ENCODE assay signal across 30 cellular contexts in genomic region chr15:29456964-29457363, GRCh38.
"Had no signal": no experiment of that assay in that cellular context is flagged by ENCODE, and none has a peak within 500 bp of the region (broad histone marks: within the 10 kb centered on the region; RNA-seq: fewer than 3 reads in every experiment).

No MANE protein-coding gene starts in this region.

- H3K4me3 ChIP-seq: adrenal gland, ascending aorta, cardiac muscle cell had no signal

- H3K27me3 ChIP-seq: adrenal gland, ascending aorta, cardiac muscle cell had no signal

- ATAC-seq: activated CD8-positive, alpha-beta T cell treated with anti-CD3 and anti-CD28 coated beads for 36 hours; activated naive CD4-positive, alpha-beta T cell treated with anti-CD3 and anti-CD28 coated beads, Interleukin-2, amount 50 U/mL, for 72 hours; activated T-cell treated with anti-CD3 and anti-CD28 coated beads, Interleukin-2, amount 50 U/mL, for 4 hours; activated T-cell treated with anti-CD3 and anti-CD28 coated beads, Interleukin-2, amount 50 U/mL, for 72 hours; activated T-helper 17 cell treated with anti-CD3 and anti-CD28 coated beads, Interleukin-2, amount 50 U/mL, for 72 hours had no signal

- DNase-seq: activated B cell treated with CpG ODN at 0.5 μM for 24 hours; activated CD4-positive, alpha-beta memory T cell treated with anti-CD3 and anti-CD28 coated beads for 36 hours; activated CD4-positive, alpha-beta T cell treated with anti-CD3 and anti-CD28 coated beads for 4 hours; activated CD4-positive, alpha-beta T cell treated with anti-CD3 and anti-CD28 coated beads, Interleukin-2, amount 10 ng/mL, durations not matched to agents 24 days and 14 days; activated CD4-positive, alpha-beta T cell treated with anti-CD3 and anti-CD28 coated beads, Interleukin-2, amount 50 U/mL, for 1 hour; activated CD4-positive, alpha-beta T cell treated with anti-CD3 and anti-CD28 coated beads, Interleukin-2, amount 50 U/mL, for 4 hours; activated CD4-positive, CD25-positive, alpha-beta regulatory T cell treated with anti-CD3 and anti-CD28 coated beads, Interleukin-2, amount 50 U/mL, for 72 hours; activated CD8-positive, alpha-beta memory T cell treated with anti-CD3 and anti-CD28 coated beads, Interleukin-2, amount 50 U/mL, for 4 hours; activated CD8-positive, alpha-beta T cell treated with anti-CD3 and anti-CD28 coated beads for 36 hours; activated effector memory CD4-positive, alpha-beta T cell treated with anti-CD3 and anti-CD28 coated beads, Interleukin-2, amount 50 U/mL, for 16 hours; activated gamma-delta T cell treated with Interleukin-2 at 50 U/mL for 16 hours; activated naive CD4-positive, alpha-beta T cell; activated naive CD4-positive, alpha-beta T cell treated with anti-CD3 and anti-CD28 coated beads for 36 hours; activated naive CD4-positive, alpha-beta T cell treated with anti-CD3 and anti-CD28 coated beads, Interleukin-2, amount 50 U/mL, for 16 hours; activated naive CD8-positive, alpha-beta T cell treated with anti-CD3 and anti-CD28 coated beads for 36 hours; activated T-cell treated with anti-CD3 and anti-CD28 coated beads for 4 hours; activated T-cell treated with anti-CD3 and anti-CD28 coated beads, Interleukin-2, amount 50 U/mL, for 1 hour; activated T-cell treated with anti-CD3 and anti-CD28 coated beads, Interleukin-2, amount 50 U/mL, for 4 hours; activated T-cell treated with anti-CD3 and anti-CD28 coated beads, Interleukin-2, amount 50 U/mL, for 72 hours; amniotic stem cell; cerebellar nuclear complex; T-helper 1 cell; T-helper 2 cell; T-helper 9 cell had no signal

- H3K9me3 ChIP-seq: adrenal gland, ascending aorta had no signal

- H3K27ac ChIP-seq: adrenal gland, ascending aorta, cardiac muscle cell, VCaP had no signal

- H3K4me1 ChIP-seq: ascending aorta had no signal

- H3K36me3 ChIP-seq: adrenal gland, ascending aorta, cardiac muscle cell had no signal
